In genomic region chr10:98041352-98042043, GRCh38 we compare ENCODE assay signal across 9 cellular contexts. TPM values are rescaled to one million over a fixed set of nuclear protein-coding genes. Genes with fewer than 3 reads are reported as not detected.
A peak's percentile ranks its signal among the peaks of the same experiment; 100 is the strongest.
DNase-seq lines count a peak whose midpoint lies in the region; ATAC-seq and TF ChIP-seq lines count a peak whose summit lies in the region.
"Had no signal": no experiment of that assay in that cellular context is flagged by ENCODE, and none has a peak within 500 bp of the region (broad histone marks: within the 10 kb centered on the region; RNA-seq: fewer than 3 reads in every experiment).

No MANE protein-coding gene starts in this region.

- H3K36me3 Mint-ChIP-seq in Caco-2 (ENCODE audit: insufficient read depth, unreplicated experiment), result no peaks in the 10 kb centered on the region

- POLR2A ChIA-PET in Caco-2 (lab: Charles Lee), result interaction anchor here (0.6 kb wide), 1 partner anchor 202 kb away, joined by 7 read pairs; no protein-coding TSS in a partner anchor

- H3K4me3 ChIP-seq in Caco-2 (ENCODE audit: low read depth, low read length), result no peak overlapping the region
- H3K4me3 ChIP-seq in H7 (ENCODE audit: insufficient read depth, low read depth, low read length), result no peak overlapping the region
- no peak overlapping the region for H3K4me3 ChIP-seq in psoas muscle

- no peak overlapping the region for H3K4me3 Mint-ChIP-seq in Caco-2 (ENCODE audit: unreplicated experiment)
- H3K4me3 Mint-ChIP-seq: T-helper 1 cell treated with Interleukin-12 subunit alpha and Interleukin-12 subunit beta and Interleukin-4 antibody, amounts not matched to agents 30 μg/mL and 1 μg/mL, for 36 hours had no signal

- ATAC-seq in psoas muscle, result peak; percentile 42 to 75 (median 65)
- ATAC-seq in HG02981 (IDR thresholded peaks at IDR 0.05; ENCODE audit: unreplicated experiment), result no peak
- no peak for ATAC-seq in HG03196 (IDR thresholded peaks at IDR 0.05; ENCODE audit: unreplicated experiment)

- no peaks in the 10 kb centered on the region for H3K4me1 Mint-ChIP-seq in Caco-2 (ENCODE audit: low read depth, unreplicated experiment)

- no TSS peak for BruUV-seq in Caco-2 (replicated peaks; lab: Mats Ljungman, UMichigan)

- H3K9me3 ChIP-seq in Caco-2 (no peaks in the 10 kb centered on the region), psoas muscle (no peaks in the 10 kb centered on the region)

- H3K27me3 ChIP-seq in Caco-2 (replicated peaks; ENCODE audit: control insufficient read depth, insufficient read depth, low read length) (no peaks in the 10 kb centered on the region), H7 (ENCODE audit: control insufficient read depth, insufficient read depth, low read length) (peaks cover 23% of the 10 kb centered on the region), psoas muscle (ENCODE audit: insufficient read depth in 3 of 3, low read length in 2 of 3) (peaks cover 0 to 65% (median 4%) of the 10 kb centered on the region in 3 donors)

- intact Hi-C loops in Caco-2 (cut with micrococcal nuclease; ENCODE audit: unreplicated experiment), result loop anchor here (1.0 kb wide), 1 partner anchor 127 kb away; no protein-coding TSS in a partner anchor
- intact Hi-C loops in psoas muscle (cut with DNase I), result loop anchor here (2.0 to 10.0 kb wide), 3 partner anchors 125 to 277 kb away; no protein-coding TSS in a partner anchor

- peak; percentile 65 to 75 for DNase-seq in Caco-2
- DNase-seq in H7, result peak; percentile 76
- DNase-seq in NOMO-1 treated with dmso at 0.1 percent for 144 hours (lab: John Stamatoyannopoulos, UW; ENCODE audit: unreplicated experiment), result peak; percentile 15
- peak; percentile 38 for DNase-seq in activated naive CD4-positive, alpha-beta T cell treated with Interleukin-2 at 50 U/mL for 16 hours
- DNase-seq in glomerular visceral epithelial cell (ENCODE audit: extremely low spot score), result peak; percentile 61
- peak; percentile 46 to 66 for DNase-seq in psoas muscle

- H3K4me1 ChIP-seq in Caco-2 (peaks cover 3% of the 10 kb centered on the region; the same call in 1 of the 2 replicates), psoas muscle (no peaks in the 10 kb centered on the region)

- peak; percentile 68 to 85 for TF ChIP-seq CTCF in Caco-2 (IDR thresholded peaks at IDR 0.05; ENCODE audit: insufficient read depth in 1 of 2, low read depth in 1 of 2, low read length in 1 of 2, severe bottlenecking in 1 of 2, unreplicated experiment in 1 of 2)
- peak; percentile 64 for TF ChIP-seq CTCF in psoas muscle (IDR thresholded peaks at IDR 0.05)

- no peaks in the 10 kb centered on the region for H3K9me3 Mint-ChIP-seq in Caco-2 (ENCODE audit: unreplicated experiment)
- H3K9me3 Mint-ChIP-seq: T-helper 1 cell treated with Interleukin-12 subunit alpha and Interleukin-12 subunit beta and Interleukin-4 antibody, amounts not matched to agents 30 μg/mL and 1 μg/mL, for 36 hours had no signal

- H3K27me3 Mint-ChIP-seq in Caco-2 (ENCODE audit: insufficient read depth, unreplicated experiment), result peaks cover 19% of the 10 kb centered on the region

- CTCF ChIA-PET in Caco-2 (lab: Charles Lee), result interaction anchor here (0.5 to 1.8 kb wide), 16 partner anchors 12 to 338 kb away, joined by 3 to 58 read pairs (median 4); no protein-coding TSS in a partner anchor

- H3K36me3 ChIP-seq in Caco-2 (ENCODE audit: control insufficient read depth, insufficient read depth, low read length), result no peaks in the 10 kb centered on the region
- no peaks in the 10 kb centered on the region for H3K36me3 ChIP-seq in H7 (replicated peaks; ENCODE audit: control insufficient read depth, insufficient read depth, low read length)
- H3K36me3 ChIP-seq in psoas muscle (ENCODE audit: insufficient read depth in 1 of 2, low read depth in 1 of 2), result no peaks in the 10 kb centered on the region

- no peak overlapping the region for H3K27ac ChIP-seq in psoas muscle

- H3K27ac Mint-ChIP-seq in Caco-2 (ENCODE audit: unreplicated experiment), result no peak overlapping the region
- H3K27ac Mint-ChIP-seq: T-helper 1 cell treated with Interleukin-12 subunit alpha and Interleukin-12 subunit beta and Interleukin-4 antibody, amounts not matched to agents 30 μg/mL and 1 μg/mL, for 36 hours had no signal

- 18 to 22% (median 19%) methylated on average over 7 of the region's 7 CpGs for WGBS in psoas muscle, 3 donors

RNA-seq across cellular contexts. Expression of gene CRTAC1, which starts 11.1 kb away (rescaled TPM):
- total RNA-seq in Caco-2 (2022) (not detected in 2 replicates), psoas muscle (under 1 TPM; 0.07 to 0.93 (median 0.35) TPM)
- 0.03 and 0.63 TPM in 2 replicates for total RNA-seq in H7 (2014; rRNA removed; shearing (Covaris generic))
- under 1 TPM; 0.30 to 0.47 (median 0.30) TPM for polyA plus RNA-seq in psoas muscle

Comparison
In these comparisons a context has a peak if more than half of its experiments do, and no peak if none do; other contexts are left out.
1. DNase-seq: peak in every context shown above with its lines; median percentile 76 in H7; 70 in Caco-2; 61 in glomerular visceral epithelial cell; 56 in psoas muscle; 38 in activated naive CD4-positive, alpha-beta T cell treated with Interleukin-2 at 50 U/mL for 16 hours; 15 in NOMO-1 treated with dmso at 0.1 percent for 144 hours.
2. ATAC-seq: peak in psoas muscle (4 of 4); none in HG02981 (single experiment) and HG03196 (single experiment).